ENCODE assay signal across 8 cellular contexts in genomic region chr2:48343571-48344440, GRCh38. TPM values are rescaled to one million over a fixed set of nuclear protein-coding genes. Genes with fewer than 3 reads are reported as not detected.
DNase-seq lines count a peak whose midpoint lies in the region; ATAC-seq and TF ChIP-seq lines count a peak whose summit lies in the region.

No MANE protein-coding gene starts in this region.

- peaks cover 0 to 13% of the 10 kb centered on the region in 2 experiments; a peak in 1 of 4 replicates for H3K4me1 ChIP-seq in HCT116 (ENCODE audit: control insufficient read depth in 1 of 2, insufficient read depth in 2 of 2, low read length in 2 of 2)

- TF ChIP-seq RAD21 in HCT116 (IDR thresholded peaks at IDR 0.05; ENCODE audit: low read depth), result no peak

- TF ChIP-seq CTCF in GM06990 (IDR thresholded peaks at IDR 0.05; ENCODE audit: insufficient read depth, low read length, poor library complexity, severe bottlenecking), result no peak
- no peak for TF ChIP-seq CTCF in HCT116 (IDR thresholded peaks at IDR 0.05 in 2 of 3, conservative IDR thresholded peaks at IDR 0.05 in 1 of 3; ENCODE audit: borderline replicate concordance in 1 of 3, insufficient read depth in 1 of 3, low read depth in 2 of 3, low read length in 2 of 3)
- no peak for TF ChIP-seq CTCF in omental fat pad (IDR thresholded peaks at IDR 0.05)
- no peak for TF ChIP-seq CTCF in lower leg skin (IDR thresholded peaks at IDR 0.05)

- ATAC-seq in HCT116 (peak; percentile 25; the same call in 1 of the 2 replicates), omental fat pad (ENCODE audit: low FRiP score) (peak; percentile 54)

- H2AFZ ChIP-seq in HCT116 (ENCODE audit: low read depth, low read length, poor library complexity, severe bottlenecking), result no peak overlapping the region

- peaks cover 3% of the 10 kb centered on the region; the same call in 1 of the 2 replicates for H3K9me2 ChIP-seq in HCT116 (ENCODE audit: insufficient read depth)

- H3K27ac ChIP-seq in HCT116 (ENCODE audit: low read depth, low read length), result no peak overlapping the region

- H4K20me1 ChIP-seq in HCT116 (ENCODE audit: insufficient read depth), result peaks cover 11% of the 10 kb centered on the region

- intact Hi-C loops in HCT116 (cut with micrococcal nuclease) (no loop called here), lower leg skin (cut with DNase I; ENCODE audit: low total_unique reads) (no loop called here)

- TF ChIP-seq POLR2A in HCT116 (IDR thresholded peaks at IDR 0.05; ENCODE audit: borderline replicate concordance, extremely low read depth, insufficient read depth, insufficient read length), result no peak
- no peak for TF ChIP-seq POLR2A in lower leg skin (IDR thresholded peaks at IDR 0.05)

- CTCF ChIA-PET in HCT116 (lab: Charles Lee), result no interaction called here

- H3K4me3 ChIP-seq in GM06990 (replicated peaks; ENCODE audit: low read depth, low read length), result peak overlapping the region; percentile 17
- H3K4me3 ChIP-seq in HCT116 (replicated peaks in 1 of 2; ENCODE audit: low read depth in 1 of 2, low read length in 2 of 2), result no peak overlapping the region
- H3K4me3 ChIP-seq in lower leg skin (ENCODE audit: low read depth, poor library complexity, severe bottlenecking), result no peak overlapping the region

- no peaks in the 10 kb centered on the region for H3K27me3 ChIP-seq in GM06990 (replicated peaks; ENCODE audit: control insufficient read depth, insufficient read depth, low read length)
- H3K27me3 ChIP-seq in HCT116 (ENCODE audit: insufficient read depth, low read length), result no peaks in the 10 kb centered on the region

- RAD21 ChIA-PET in HCT116 (lab: Charles Lee; ENCODE audit: low non-redundant PET in 1 of 2, low total read pairs in 2 of 2, uncharacterized antibody in 2 of 2, unreplicated experiment in 2 of 2), result no interaction called here

- BruUV-seq in HCT116 (replicated peaks; lab: Mats Ljungman, UMichigan), result no TSS peak

- H3K36me3 ChIP-seq in GM06990 (ENCODE audit: control insufficient read depth, insufficient read depth, low read length) (peaks cover 3% of the 10 kb centered on the region), HCT116 (ENCODE audit: control insufficient read depth in 1 of 2, insufficient read depth in 2 of 2, low read length in 2 of 2) (peaks cover 0 to 24% of the 10 kb centered on the region in 2 experiments; a peak in 2 of 4 replicates)

- H3K9me3 ChIP-seq in HCT116 (ENCODE audit: control insufficient read depth in 1 of 2, insufficient read depth in 1 of 2, low read depth in 1 of 2, low read length in 2 of 2), result peaks cover 10 to 16% of the 10 kb centered on the region in 2 experiments; a peak in 2 of 4 replicates

- H3K9ac ChIP-seq in HCT116 (ENCODE audit: low read length), result no peak overlapping the region

- H3K79me2 ChIP-seq in HCT116 (ENCODE audit: insufficient read depth, low read length), result peaks cover 99% of the 10 kb centered on the region

- POLR2A ChIA-PET in HCT116 (lab: Charles Lee), result no interaction called here

- WGBS in lower leg skin, 2 donors, result 61 to 76% methylated on average over 6 of the region's 6 CpGs

- DNase-seq in GM06990 (ENCODE audit: extremely low read depth, insufficient read length) (no peak), HCT116 (ENCODE audit: low read depth, low spot score) (no peak), NCI-H460 (ENCODE audit: extremely low read depth, low read depth) (peak; percentile 26), dedifferentiated amniotic fluid mesenchymal stem cell (ENCODE audit: extremely low spot score) (peak; percentile 71), omental fat pad (ENCODE audit: low spot score) (no peak), NCI-H345 treated with DMSO at 0.1 percent for 48 hours (lab: John Stamatoyannopoulos, UW; ENCODE audit: unreplicated experiment) (no peak), cerebellum (ENCODE audit: low spot score) (no peak), lower leg skin (ENCODE audit: low spot score in 2 of 2) (no peak)

- peak overlapping the region; percentile 36 for H3K4me2 ChIP-seq in HCT116 (ENCODE audit: low read length)

TF ChIP-seq in HCT116, 20 proteins besides CTCF, POLR2A, EP300 and RAD21:
- TF ChIP-seq ZFX (IDR thresholded peaks at IDR 0.05) (no peak), SP1 (IDR thresholded peaks at IDR 0.05; ENCODE audit: low read depth) (no peak), CBX3 (IDR thresholded peaks at IDR 0.05; ENCODE audit: low read depth) (no peak), REST (IDR thresholded peaks at IDR 0.05; ENCODE audit: low read depth) (no peak), MAX (IDR thresholded peaks at IDR 0.05) (no peak), ATF3 (IDR thresholded peaks at IDR 0.05) (no peak)

RNA-seq across cellular contexts. Expression of gene FOXN2, which starts 29.3 kb away (rescaled TPM):
- total RNA-seq in HCT116 (2021; ENCODE audit: unreplicated experiment), result 29.2 TPM
- 6.4 and 7.9 TPM in 2 replicates for polyA plus RNA-seq in HCT116 (2012)
- 42.9 and 44.3 TPM in 2 replicates for total RNA-seq in NCI-H460 (2014; rRNA removed; shearing (Covaris generic))
- 15.6 and 32.6 TPM in 2 replicates for polyA plus RNA-seq in NCI-H460 (2014; cell fraction: nucleus; rRNA removed)
- total RNA-seq in omental fat pad, result 10 to 100 TPM; 39.0 to 73.5 (median 53.7) TPM
- total RNA-seq in cerebellum, result 48.8 TPM
- 10 to 100 TPM in 2 of 4 donors, 1 to 10 TPM in 2; 8.9 to 16.8 (median 11.3) TPM for total RNA-seq in lower leg skin

Comparison
In these comparisons a context has a peak if more than half of its experiments do, and no peak if none do; other contexts are left out.
1. DNase-seq: peak in NCI-H460 (single experiment) and dedifferentiated amniotic fluid mesenchymal stem cell (single experiment); none in GM06990 (single experiment), HCT116 (single experiment), omental fat pad (single experiment), NCI-H345 treated with DMSO at 0.1 percent for 48 hours (single experiment), cerebellum (single experiment) and lower leg skin (0 of 2).